32 cellular contexts compared by ENCODE assay signal in the genomic region with DNA sequence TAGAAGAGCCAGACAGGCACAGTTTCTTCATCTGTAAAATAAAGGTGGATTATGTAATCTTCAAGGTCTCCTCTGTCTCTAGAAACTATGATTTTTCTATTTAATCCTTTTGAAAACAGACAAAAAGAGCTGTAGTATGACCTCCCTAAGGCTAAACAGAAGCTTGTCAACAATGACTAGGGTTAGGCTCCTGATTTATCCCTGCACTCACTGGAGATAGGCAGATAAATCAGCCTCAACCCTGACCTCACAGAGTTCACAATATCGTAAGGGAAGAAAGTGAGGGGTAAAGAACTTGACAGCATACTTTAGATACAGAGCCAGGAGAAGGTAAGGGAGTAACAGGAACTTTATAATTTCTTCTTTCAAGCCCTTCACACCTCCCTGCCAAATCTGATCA.
"Had no signal": no experiment of that assay in that cellular context is flagged by ENCODE, and none has a peak within 500 bp of the region (broad histone marks: within the 10 kb centered on the region; RNA-seq: fewer than 3 reads in every experiment).

No MANE protein-coding gene starts in this region.

- DNase-seq: activated CD4-positive, alpha-beta memory T cell treated with anti-CD3 and anti-CD28 coated beads for 36 hours; activated CD4-positive, alpha-beta T cell treated with anti-CD3 and anti-CD28 coated beads, Interleukin-2, amount 10 ng/mL, durations not matched to agents 24 days and 14 days; activated CD4-positive, CD25-positive, alpha-beta regulatory T cell treated with anti-CD3 and anti-CD28 coated beads, Interleukin-2, amount 50 U/mL, for 72 hours; activated CD8-positive, alpha-beta memory T cell treated with anti-CD3 and anti-CD28 coated beads, Interleukin-2, amount 50 U/mL, for 48 hours; activated gamma-delta T cell; activated naive CD4-positive, alpha-beta T cell treated with anti-CD3 and anti-CD28 coated beads, Interleukin-2, amount 10 ng/mL, durations not matched to agents 7 days and 5 days; activated naive CD8-positive, alpha-beta T cell treated with anti-CD3 and anti-CD28 coated beads, Interleukin-2, amount 10 ng/mL, durations not matched to agents 7 days and 5 days; activated T-cell treated with anti-CD3 and anti-CD28 coated beads, Interleukin-2, amount 50 U/mL, for 24 hours; brain microvascular endothelial cell; caudate nucleus; foreskin fibroblast; heart left ventricle; lower lobe of right lung; mesenchymal stem cell; natural killer cell; ovary; stimulated activated CD4-positive, alpha-beta T cell treated with anti-CD3 and anti-CD28 coated beads, Interleukin-12 subunit alpha, Interleukin-12 subunit beta, amount 100 ng/mL, for 4 hours; stimulated activated CD4-positive, alpha-beta T cell treated with anti-CD3 and anti-CD28 coated beads, Interleukin-4, amount 100 ng/mL, for 1 hour; T-helper 17 cell; T1000; upper lobe of left lung; WERI-Rb-1 had no signal

- H3K36me3 Mint-ChIP-seq: activated CD4-positive, alpha-beta memory T cell treated with anti-CD3 and anti-CD28 coated beads for 36 hours; activated naive CD4-positive, alpha-beta T cell treated with anti-CD3 and anti-CD28 coated beads, Interleukin-2, amount 10 ng/mL, durations not matched to agents 7 days and 5 days; activated naive CD8-positive, alpha-beta T cell treated with anti-CD3 and anti-CD28 coated beads, Interleukin-2, amount 10 ng/mL, durations not matched to agents 7 days and 5 days; natural killer cell had no signal

- H3K4me3 ChIP-seq: heart left ventricle, lower lobe of right lung, ovary, skin epidermis, thoracic aorta, upper lobe of left lung, vagina had no signal

- H3K27me3 ChIP-seq: brain microvascular endothelial cell, heart left ventricle, neutrophil, ovary, upper lobe of left lung, vagina had no signal

- H3K4me3 Mint-ChIP-seq: activated CD4-positive, alpha-beta memory T cell treated with anti-CD3 and anti-CD28 coated beads for 36 hours; activated CD4-positive, alpha-beta T cell treated with anti-CD3 and anti-CD28 coated beads, Interleukin-2, amount 10 ng/mL, durations not matched to agents 24 days and 14 days; activated naive CD4-positive, alpha-beta T cell treated with anti-CD3 and anti-CD28 coated beads, Interleukin-2, amount 10 ng/mL, durations not matched to agents 7 days and 5 days; activated naive CD8-positive, alpha-beta T cell treated with anti-CD3 and anti-CD28 coated beads, Interleukin-2, amount 10 ng/mL, durations not matched to agents 7 days and 5 days; activated T-cell treated with anti-CD3 and anti-CD28 coated beads, Interleukin-2, amount 50 U/mL, for 24 hours; natural killer cell; stimulated activated naive CD8-positive, alpha-beta T cell treated with anti-CD3 and anti-CD28 coated beads, Interleukin-15, Interleukin-2, amounts not matched to agents 100 ng/mL and 50 ng/mL, for 24 hours; T-helper 17 cell had no signal

- H3K4me1 ChIP-seq: lower lobe of right lung, upper lobe of left lung, vagina had no signal

- H3K36me3 ChIP-seq: brain microvascular endothelial cell, lower lobe of right lung, ovary, thoracic aorta, upper lobe of left lung, vagina, WERI-Rb-1 had no signal

- H3K27ac ChIP-seq: brain microvascular endothelial cell, heart left ventricle, lower lobe of right lung, neutrophil, ovary, skin epidermis, thoracic aorta, upper lobe of left lung, vagina, WERI-Rb-1 had no signal

- ATAC-seq: esophagus mucosa, heart left ventricle, left lobe of liver, lower lobe of right lung, natural killer cell, sciatic nerve, T-helper 17 cell had no signal

- H3K27ac Mint-ChIP-seq: activated CD4-positive, alpha-beta memory T cell treated with anti-CD3 and anti-CD28 coated beads for 36 hours; activated CD4-positive, alpha-beta T cell treated with anti-CD3 and anti-CD28 coated beads, Interleukin-2, amount 10 ng/mL, durations not matched to agents 24 days and 14 days; activated naive CD4-positive, alpha-beta T cell treated with anti-CD3 and anti-CD28 coated beads, Interleukin-2, amount 10 ng/mL, durations not matched to agents 7 days and 5 days; activated naive CD8-positive, alpha-beta T cell treated with anti-CD3 and anti-CD28 coated beads, Interleukin-2, amount 10 ng/mL, durations not matched to agents 7 days and 5 days; activated T-cell treated with anti-CD3 and anti-CD28 coated beads, Interleukin-2, amount 50 U/mL, for 24 hours; natural killer cell; progenitor cell of endocrine pancreas; stimulated activated naive CD8-positive, alpha-beta T cell treated with anti-CD3 and anti-CD28 coated beads, Interleukin-15, Interleukin-2, amounts not matched to agents 100 ng/mL and 50 ng/mL, for 24 hours; T-helper 17 cell had no signal

- H3K9me3 ChIP-seq: heart left ventricle, lower lobe of right lung, neutrophil, ovary, thoracic aorta, upper lobe of left lung, vagina had no signal

- H3K9me3 Mint-ChIP-seq: activated CD4-positive, alpha-beta memory T cell treated with anti-CD3 and anti-CD28 coated beads for 36 hours; activated CD4-positive, alpha-beta T cell treated with anti-CD3 and anti-CD28 coated beads, Interleukin-2, amount 10 ng/mL, durations not matched to agents 24 days and 14 days; activated naive CD4-positive, alpha-beta T cell treated with anti-CD3 and anti-CD28 coated beads, Interleukin-2, amount 10 ng/mL, durations not matched to agents 7 days and 5 days; activated naive CD8-positive, alpha-beta T cell treated with anti-CD3 and anti-CD28 coated beads, Interleukin-2, amount 10 ng/mL, durations not matched to agents 7 days and 5 days; activated T-cell treated with anti-CD3 and anti-CD28 coated beads, Interleukin-2, amount 50 U/mL, for 24 hours; natural killer cell; stimulated activated naive CD8-positive, alpha-beta T cell treated with anti-CD3 and anti-CD28 coated beads, Interleukin-15, Interleukin-2, amounts not matched to agents 100 ng/mL and 50 ng/mL, for 24 hours had no signal

- H3K4me1 Mint-ChIP-seq: activated CD4-positive, alpha-beta T cell treated with anti-CD3 and anti-CD28 coated beads, Interleukin-2, amount 10 ng/mL, durations not matched to agents 24 days and 14 days; activated naive CD4-positive, alpha-beta T cell treated with anti-CD3 and anti-CD28 coated beads, Interleukin-2, amount 10 ng/mL, durations not matched to agents 7 days and 5 days; activated naive CD8-positive, alpha-beta T cell treated with anti-CD3 and anti-CD28 coated beads, Interleukin-2, amount 10 ng/mL, durations not matched to agents 7 days and 5 days had no signal

- H3K27me3 Mint-ChIP-seq: activated CD4-positive, alpha-beta memory T cell treated with anti-CD3 and anti-CD28 coated beads for 36 hours; activated CD4-positive, alpha-beta T cell treated with anti-CD3 and anti-CD28 coated beads, Interleukin-2, amount 10 ng/mL, durations not matched to agents 24 days and 14 days; activated naive CD4-positive, alpha-beta T cell treated with anti-CD3 and anti-CD28 coated beads, Interleukin-2, amount 10 ng/mL, durations not matched to agents 7 days and 5 days; activated naive CD8-positive, alpha-beta T cell treated with anti-CD3 and anti-CD28 coated beads, Interleukin-2, amount 10 ng/mL, durations not matched to agents 7 days and 5 days; activated T-cell treated with anti-CD3 and anti-CD28 coated beads, Interleukin-2, amount 50 U/mL, for 24 hours; progenitor cell of endocrine pancreas; stimulated activated naive CD8-positive, alpha-beta T cell treated with anti-CD3 and anti-CD28 coated beads, Interleukin-15, Interleukin-2, amounts not matched to agents 100 ng/mL and 50 ng/mL, for 24 hours; T-helper 17 cell had no signal

- FAIRE-seq: astrocyte had no signal
